ENCODE assay signal across 21 cellular contexts in genomic region chr4:6859543-6859942, GRCh38. TPM values are rescaled to one million over a fixed set of nuclear protein-coding genes. Genes with fewer than 3 reads are reported as not detected.
DNase-seq lines count a peak whose midpoint lies in the region; ATAC-seq and TF ChIP-seq lines count a peak whose summit lies in the region.
"Had no signal": no experiment of that assay in that cellular context is flagged by ENCODE, and none has a peak within 500 bp of the region (broad histone marks: within the 10 kb centered on the region; RNA-seq: fewer than 3 reads in every experiment).

No MANE protein-coding gene starts in this region.

- no peak overlapping the region for H3K14ac ChIP-seq in H9 (ENCODE audit: insufficient read depth, low read length)

- TF ChIP-seq CTCF in H9 (conservative IDR thresholded peaks at IDR 0.05) (no peak), psoas muscle (IDR thresholded peaks at IDR 0.05) (no peak)

- H3K36me3 Mint-ChIP-seq in H9 (ENCODE audit: insufficient read depth in 1 of 3, low read depth in 3 of 3) = peaks cover 18 to 43% (median 41%) of the 10 kb centered on the region in 3 experiments; a peak in 6 of 7 replicates
- peaks cover 28% of the 10 kb centered on the region for H3K36me3 Mint-ChIP-seq in activated naive CD8-positive, alpha-beta T cell treated with anti-CD3 and anti-CD28 coated beads for 36 hours

- no peak overlapping the region for H3K18ac ChIP-seq in H9 (ENCODE audit: insufficient read length, low read depth, low read length)

- H2BK12ac ChIP-seq in H9 (ENCODE audit: insufficient read length, low read depth, low read length) = no peak overlapping the region

- H2AFZ ChIP-seq in H9 (ENCODE audit: low read length) = no peak overlapping the region

- H4K5ac ChIP-seq in H9 (ENCODE audit: insufficient read length, low read depth, low read length) = no peak overlapping the region

- H3K4me3 ChIP-seq in psoas muscle = no peak overlapping the region
- H3K4me3 ChIP-seq: BLaER1, MG63 had no signal

- H3K9me3 Mint-ChIP-seq in H9 = no peaks in the 10 kb centered on the region
- no peaks in the 10 kb centered on the region for H3K9me3 Mint-ChIP-seq in activated naive CD8-positive, alpha-beta T cell treated with anti-CD3 and anti-CD28 coated beads for 36 hours
- H3K9me3 Mint-ChIP-seq: CD8-positive, alpha-beta memory T cell; HFFc6 had no signal

- peaks cover under 1 to 2% of the 10 kb centered on the region in 2 experiments; a peak in 1 of 4 replicates for H3K4me1 Mint-ChIP-seq in H9
- peaks cover 18% of the 10 kb centered on the region for H3K4me1 Mint-ChIP-seq in activated naive CD8-positive, alpha-beta T cell treated with anti-CD3 and anti-CD28 coated beads for 36 hours

- H3K4me3 Mint-ChIP-seq in H9 = no peak overlapping the region
- no peak overlapping the region for H3K4me3 Mint-ChIP-seq in activated naive CD8-positive, alpha-beta T cell treated with anti-CD3 and anti-CD28 coated beads for 36 hours
- H3K4me3 Mint-ChIP-seq: CD8-positive, alpha-beta memory T cell; HFFc6 had no signal

- H3K27me3 ChIP-seq in H9 (ENCODE audit: insufficient read depth, low read length) (no peaks in the 10 kb centered on the region), psoas muscle (ENCODE audit: insufficient read depth in 3 of 3, low read length in 2 of 3) (no peaks in the 10 kb centered on the region)
- H3K27me3 ChIP-seq: BLaER1, MG63 had no signal

- no CpG with 5 or more reads among the region's 1 CpG for WGBS in H9 (ENCODE audit: extremely low coverage, insufficient read length, low lambda C conversion rate)
- 91 to 100% (median 98%) methylated on average over 1 of the region's 1 CpG for WGBS in psoas muscle, 3 donors

- H3K79me1 ChIP-seq in H9 (ENCODE audit: insufficient read depth, low read depth, low read length, poor library complexity, severe bottlenecking) = no peaks in the 10 kb centered on the region

- H3K4me2 ChIP-seq in H9 (ENCODE audit: insufficient read depth, insufficient read length, low read length) = no peak overlapping the region
- H3K4me2 ChIP-seq: BLaER1, KMS-11 had no signal

- no peak overlapping the region for H3K23ac ChIP-seq in H9 (ENCODE audit: insufficient read length, low read depth, low read length)

- no peak overlapping the region for H2BK5ac ChIP-seq in H9 (ENCODE audit: insufficient read length, low read length)

- H3K9ac ChIP-seq in H9 (ENCODE audit: extremely low read depth, insufficient read length, low read length) = no peak overlapping the region
- H3K9ac ChIP-seq: BLaER1, KMS-11 had no signal

- no peak overlapping the region for H3K27ac ChIP-seq in H9 (ENCODE audit: insufficient read length, low read depth, low read length)
- H3K27ac ChIP-seq in psoas muscle = peak overlapping the region; percentile 87
- H3K27ac ChIP-seq: BLaER1, KMS-11 had no signal

- no peak overlapping the region for H2BK20ac ChIP-seq in H9 (ENCODE audit: low read depth, low read length, poor library complexity, severe bottlenecking)

- H3K4ac ChIP-seq in H9 (ENCODE audit: low read depth, low read length) = no peak overlapping the region

- no peaks in the 10 kb centered on the region for H4K20me1 ChIP-seq in H9 (ENCODE audit: control insufficient read depth, insufficient read depth, insufficient read length)

- H2AK5ac ChIP-seq in H9 (ENCODE audit: insufficient read length, low read length) = no peak overlapping the region

- peak overlapping the region; percentile 2 to 84 (median 54); a peak in 4 of 7 replicates for H3K27ac Mint-ChIP-seq in H9
- peak overlapping the region; percentile 45 for H3K27ac Mint-ChIP-seq in activated naive CD8-positive, alpha-beta T cell treated with anti-CD3 and anti-CD28 coated beads for 36 hours
- H3K27ac Mint-ChIP-seq: HFFc6 had no signal

- no peak overlapping the region for H4K8ac ChIP-seq in H9 (replicated peaks; ENCODE audit: insufficient read length, low read depth, low read length)

- H3K23me2 ChIP-seq in H9 (ENCODE audit: insufficient read length, low read depth, low read length, poor library complexity, severe bottlenecking) = no peaks in the 10 kb centered on the region

- H2BK120ac ChIP-seq in H9 (ENCODE audit: low read depth, low read length, poor library complexity, severe bottlenecking) = no peak overlapping the region

- H3T11ph ChIP-seq in H9 (ENCODE audit: low read length) = no peak overlapping the region

- H3K56ac ChIP-seq in H9 (ENCODE audit: insufficient read length, low read depth, low read length) = no peak overlapping the region

- no peaks in the 10 kb centered on the region for H3K27me3 Mint-ChIP-seq in H9 (ENCODE audit: low read depth)
- H3K27me3 Mint-ChIP-seq in activated naive CD8-positive, alpha-beta T cell treated with anti-CD3 and anti-CD28 coated beads for 36 hours = no peaks in the 10 kb centered on the region
- H3K27me3 Mint-ChIP-seq: CD8-positive, alpha-beta memory T cell had no signal

- intact Hi-C loops in left ventricle myocardium superior (cut with micrococcal nuclease) (no loop called here), psoas muscle (cut with DNase I) (loop anchor here in 1 of 2 donors (5.0 kb wide), 1 partner anchor 77 kb away; the partner anchor contains the start of gene KIAA0232)

- ATAC-seq in left ventricle myocardium superior (peak; percentile 21), psoas muscle (no peak)

- no peak overlapping the region for H2BK15ac ChIP-seq in H9 (ENCODE audit: low read depth, low read length)

- H3K9me3 ChIP-seq in H9 (ENCODE audit: control insufficient read depth, low read depth, low read length) = no peaks in the 10 kb centered on the region
- H3K9me3 ChIP-seq in psoas muscle = no peaks in the 10 kb centered on the region
- H3K9me3 ChIP-seq: BLaER1, MG63 had no signal

- H3K4me1 ChIP-seq in H9 (ENCODE audit: insufficient read depth, low read length) (0 out of 2 replicates have a peak, but pooled peaks cover 2% of the 10 kb centered on the region), psoas muscle (peaks cover 51% of the 10 kb centered on the region)

- no peak overlapping the region for H4K91ac ChIP-seq in H9 (ENCODE audit: insufficient read length, low read depth, low read length)

- peaks cover 22 to 71% of the 10 kb centered on the region in 2 donors for H3K36me3 ChIP-seq in psoas muscle (ENCODE audit: insufficient read depth in 1 of 2, low read depth in 1 of 2)

- DNase-seq in H9 = no peak
- DNase-seq in activated naive CD8-positive, alpha-beta T cell treated with anti-CD3 and anti-CD28 coated beads for 36 hours = no peak
- no peak for DNase-seq in left ventricle myocardium superior
- no peak for DNase-seq in psoas muscle
- no peak for DNase-seq in dermis blood vessel endothelial cell
- DNase-seq in activated gamma-delta T cell (lab: John Stamatoyannopoulos, UW) = no peak
- no peak for DNase-seq in cerebellar nuclear complex (lab: John Stamatoyannopoulos, UW)
- DNase-seq: CD8-positive, alpha-beta memory T cell; GOT3; HFFc6; MG63; NCI-H1092 treated with DMSO at 0.1 percent for 48 hours; NCI-H1694; NCI-H2107; NCI-H226; NCI-H526; NK-92 treated with Interleukin-12 subunit alpha and Interleukin-12 subunit beta, amount 100 ng/mL, for 24 hours; OCI-M1; RPMI8226 had no signal

- 0 out of 2 replicates have a peak, but pooled peaks cover 2% of the 10 kb centered on the region for H3K79me2 ChIP-seq in H9 (ENCODE audit: insufficient read depth, low read length)

RNA-seq across cellular contexts. Expression of gene TBC1D14, which starts 50.1 kb away (rescaled TPM):
- 44.5 and 50.2 TPM in 2 replicates for total RNA-seq in H9 (2021)
- total RNA-seq in activated naive CD8-positive, alpha-beta T cell treated with anti-CD3 and anti-CD28 coated beads for 36 hours = 10 to 100 TPM; 38.4 to 39.3 TPM
- 40.4 TPM for total RNA-seq in left ventricle myocardium superior
- 10 to 100 TPM; 32.7 to 45.5 (median 35.6) TPM for total RNA-seq in psoas muscle
- 10 to 100 TPM; 14.7 to 44.3 (median 17.7) TPM for polyA plus RNA-seq in psoas muscle
- total RNA-seq in dermis blood vessel endothelial cell = 28.2 and 30.0 TPM in 2 replicates
